Comparison of ENCODE assay signal across 11 cellular contexts in genomic region chr5:142960309-142960696, GRCh38.
DNase-seq lines count a peak whose midpoint lies in the region; ATAC-seq and TF ChIP-seq lines count a peak whose summit lies in the region.
"Had no signal": no experiment of that assay in that cellular context is flagged by ENCODE, and none has a peak within 500 bp of the region (broad histone marks: within the 10 kb centered on the region; RNA-seq: fewer than 3 reads in every experiment).

No MANE protein-coding gene starts in this region.

- no peak overlapping the region for H3K4ac ChIP-seq in mesendoderm (ENCODE audit: low read depth, low read length)

- H3K9me3 ChIP-seq in naive thymus-derived CD4-positive, alpha-beta T cell (ENCODE audit: control insufficient read depth in 2 of 3, low read length in 3 of 3) = no peaks in the 10 kb centered on the region

- H3K4me2 ChIP-seq in mesendoderm (ENCODE audit: low read length) = no peak overlapping the region

- H3K4me1 ChIP-seq in naive thymus-derived CD4-positive, alpha-beta T cell (ENCODE audit: control insufficient read depth in 2 of 2, insufficient read depth in 2 of 2, low read length in 2 of 2) = peaks cover 0 to 20% of the 10 kb centered on the region in 2 donors
- H3K4me1 ChIP-seq in mesendoderm (ENCODE audit: control insufficient read depth, low read depth, low read length) = peaks cover 1% of the 10 kb centered on the region

- no peak overlapping the region for H2BK120ac ChIP-seq in mesendoderm (ENCODE audit: low read depth, low read length)

- H3K36me3 Mint-ChIP-seq in naive thymus-derived CD4-positive, alpha-beta T cell = peaks cover 0 to 52% (median 25%) of the 10 kb centered on the region in 5 donors
- H3K36me3 Mint-ChIP-seq in stimulated activated naive B cell treated with anti-CD40 and anti-IgM and Interleukin-4, amounts not matched to agents 10 μg/mL and 1 μg/mL and 100 μg/mL, for 72 hours = peaks cover 0 to 3% of the 10 kb centered on the region in 2 donors

- no peaks in the 10 kb centered on the region for H3K79me2 ChIP-seq in mesendoderm (ENCODE audit: control insufficient read depth, insufficient read depth, low read length)

- no peak overlapping the region for H4K8ac ChIP-seq in mesendoderm (ENCODE audit: low read depth, low read length)

- POLR2A ChIA-PET in naive thymus-derived CD4-positive, alpha-beta T cell (lab: Charles Lee) = no interaction called here

- H3K27ac ChIP-seq in naive thymus-derived CD4-positive, alpha-beta T cell (ENCODE audit: low read depth, low read length) = no peak overlapping the region
- no peak overlapping the region for H3K27ac ChIP-seq in mesendoderm (ENCODE audit: low read depth, low read length)
- H3K27ac ChIP-seq: VCaP had no signal

- TF ChIP-seq CTCF in cardiac fibroblast (IDR thresholded peaks at IDR 0.05; ENCODE audit: low read depth, low read length) = no peak

- CTCF ChIA-PET in naive thymus-derived CD4-positive, alpha-beta T cell (lab: Charles Lee) = interaction anchor here (1.5 kb wide), 1 partner anchor 865 kb away, joined by 6 read pairs; no protein-coding TSS in a partner anchor

- peak; percentile 76 for ATAC-seq in naive thymus-derived CD4-positive, alpha-beta T cell
- no peak for ATAC-seq in stimulated activated naive B cell treated with anti-CD40 and anti-IgM and Interleukin-4, amounts not matched to agents 10 μg/mL and 1 μg/mL and 100 μg/mL, for 72 hours (replicated peaks)
- no peak for ATAC-seq in HG02642 (IDR thresholded peaks at IDR 0.05; ENCODE audit: poor library complexity, unreplicated experiment)

- no peaks in the 10 kb centered on the region for H3K27me3 Mint-ChIP-seq in naive thymus-derived CD4-positive, alpha-beta T cell
- H3K27me3 Mint-ChIP-seq in stimulated activated naive B cell treated with anti-CD40 and anti-IgM and Interleukin-4, amounts not matched to agents 10 μg/mL and 1 μg/mL and 100 μg/mL, for 72 hours = no peaks in the 10 kb centered on the region

- peak; percentile 36 for DNase-seq in DMS53 (lab: John Stamatoyannopoulos, UW)
- DNase-seq in M059J (ENCODE audit: low read depth) = peak; percentile 94
- DNase-seq in cardiac fibroblast (ENCODE audit: low read depth in 2 of 2) = peak; percentile 33 to 87
- no peak for DNase-seq in naive thymus-derived CD4-positive, alpha-beta T cell
- no peak for DNase-seq in stimulated activated naive B cell treated with anti-CD40 and anti-IgM and Interleukin-4, amounts not matched to agents 10 μg/mL and 1 μg/mL and 100 μg/mL, for 72 hours
- DNase-seq in stimulated activated naive CD4-positive, alpha-beta T cell treated with Interleukin-2 at 50 U/mL for 16 hours (lab: John Stamatoyannopoulos, UW) = no peak
- DNase-seq in mesendoderm = no peak
- DNase-seq: COR-L47, NCI-H2081 had no signal

- no peak overlapping the region for H4K5ac ChIP-seq in mesendoderm (ENCODE audit: low read length)

- intact Hi-C loops in naive thymus-derived CD4-positive, alpha-beta T cell (cut with micrococcal nuclease) = loop anchor here in 1 of 2 donors (5.0 kb wide), 1 partner anchor 33 kb away; no protein-coding TSS in a partner anchor

- no peak overlapping the region for H3K56ac ChIP-seq in mesendoderm (ENCODE audit: low read length)

- H2BK5ac ChIP-seq in mesendoderm (ENCODE audit: low read length) = no peak overlapping the region

- peaks cover 7 to 31% (median 15%) of the 10 kb centered on the region in 7 donors for H3K4me1 Mint-ChIP-seq in naive thymus-derived CD4-positive, alpha-beta T cell
- H3K4me1 Mint-ChIP-seq in stimulated activated naive B cell treated with anti-CD40 and anti-IgM and Interleukin-4, amounts not matched to agents 10 μg/mL and 1 μg/mL and 100 μg/mL, for 72 hours = peaks cover 8 to 12% of the 10 kb centered on the region in 2 donors

- WGBS in mesendoderm (ENCODE audit: extremely low coverage, insufficient coverage, low lambda C conversion rate) = no CpG with 5 or more reads among the region's 4 CpGs

- no peak overlapping the region for H2AK5ac ChIP-seq in mesendoderm (ENCODE audit: low read length)

- H3K4me3 Mint-ChIP-seq in naive thymus-derived CD4-positive, alpha-beta T cell = no peak overlapping the region
- no peak overlapping the region for H3K4me3 Mint-ChIP-seq in stimulated activated naive B cell treated with anti-CD40 and anti-IgM and Interleukin-4, amounts not matched to agents 10 μg/mL and 1 μg/mL and 100 μg/mL, for 72 hours

- no peak overlapping the region for H3K18ac ChIP-seq in mesendoderm (ENCODE audit: low read length)

- no peaks in the 10 kb centered on the region for H3K36me3 ChIP-seq in naive thymus-derived CD4-positive, alpha-beta T cell (ENCODE audit: control insufficient read depth in 2 of 3, insufficient read depth in 3 of 3, low read length in 3 of 3)
- no peaks in the 10 kb centered on the region for H3K36me3 ChIP-seq in mesendoderm (ENCODE audit: control insufficient read depth, insufficient read depth, low read length)

- H3K9me3 Mint-ChIP-seq in naive thymus-derived CD4-positive, alpha-beta T cell = peaks cover 0 to 2% (median 0%) of the 10 kb centered on the region in 11 donors
- peaks cover 0 to 1% of the 10 kb centered on the region in 2 donors for H3K9me3 Mint-ChIP-seq in stimulated activated naive B cell treated with anti-CD40 and anti-IgM and Interleukin-4, amounts not matched to agents 10 μg/mL and 1 μg/mL and 100 μg/mL, for 72 hours

- H3K27ac Mint-ChIP-seq in naive thymus-derived CD4-positive, alpha-beta T cell = no peak overlapping the region
- H3K27ac Mint-ChIP-seq in stimulated activated naive B cell treated with anti-CD40 and anti-IgM and Interleukin-4, amounts not matched to agents 10 μg/mL and 1 μg/mL and 100 μg/mL, for 72 hours = no peak overlapping the region

- no peak overlapping the region for H3K9ac ChIP-seq in mesendoderm (ENCODE audit: low read length)

- no peak overlapping the region for H2BK15ac ChIP-seq in mesendoderm (replicated peaks; ENCODE audit: low read depth)

- no peak overlapping the region for H3K23ac ChIP-seq in mesendoderm (ENCODE audit: low read length)

- H3K4me3 ChIP-seq in cardiac fibroblast (replicated peaks in 1 of 2; ENCODE audit: low read depth in 2 of 2, low read length in 2 of 2) (no peak overlapping the region), mesendoderm (ENCODE audit: low read length) (no peak overlapping the region)
- no peak overlapping the region for H3K4me3 ChIP-seq in naive thymus-derived CD4-positive, alpha-beta T cell (ENCODE audit: low read length)

- H3K79me1 ChIP-seq in mesendoderm (ENCODE audit: low read length) = no peaks in the 10 kb centered on the region

- no peaks in the 10 kb centered on the region for H3K27me3 ChIP-seq in naive thymus-derived CD4-positive, alpha-beta T cell (ENCODE audit: control insufficient read depth in 2 of 2, insufficient read depth in 2 of 2, low read length in 2 of 2)
- no peaks in the 10 kb centered on the region for H3K27me3 ChIP-seq in mesendoderm (ENCODE audit: insufficient read depth, low read length, poor library complexity)

Comparison
In these comparisons a context has a peak if more than half of its experiments do, and no peak if none do; other contexts are left out.
1. DNase-seq: peak in DMS53 (single experiment), M059J (single experiment) and cardiac fibroblast (2 of 2); none in naive thymus-derived CD4-positive, alpha-beta T cell (0 of 9), stimulated activated naive B cell treated with anti-CD40 and anti-IgM and Interleukin-4, amounts not matched to agents 10 μg/mL and 1 μg/mL and 100 μg/mL, for 72 hours (single experiment), stimulated activated naive CD4-positive, alpha-beta T cell treated with Interleukin-2 at 50 U/mL for 16 hours (single experiment) and mesendoderm (single experiment).